13 cellular contexts compared by ENCODE assay signal in the genomic region with DNA sequence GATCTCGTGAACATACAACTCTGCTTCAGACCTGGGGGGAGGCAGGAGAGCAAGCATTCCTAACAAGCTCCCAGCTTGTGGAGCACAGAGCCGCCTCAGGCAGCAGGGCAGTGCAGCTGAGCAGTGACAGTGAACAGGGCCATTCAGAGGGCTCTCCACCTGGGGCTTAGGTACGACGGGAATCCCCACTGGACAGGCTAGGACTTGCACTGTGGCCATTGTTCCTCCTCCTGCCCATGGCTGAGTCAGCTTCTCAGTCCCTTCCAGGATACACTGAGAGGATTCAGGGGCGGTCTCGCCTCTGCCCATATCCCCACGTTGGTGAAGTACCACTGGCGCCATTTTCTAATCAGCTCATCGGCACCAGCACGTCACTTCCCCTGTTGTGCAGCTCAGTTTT.
DNase-seq lines count a peak whose midpoint lies in the region; ATAC-seq and TF ChIP-seq lines count a peak whose summit lies in the region.
"Had no signal": no experiment of that assay in that cellular context is flagged by ENCODE, and none has a peak within 500 bp of the region (broad histone marks: within the 10 kb centered on the region; RNA-seq: fewer than 3 reads in every experiment).

No MANE protein-coding gene starts in this region.

- TF ChIP-seq POLR2A in thyroid gland (IDR thresholded peaks at IDR 0.05) (no peak), GM18505 (IDR thresholded peaks at IDR 0.05; ENCODE audit: borderline replicate concordance, extremely low read depth, insufficient read depth, insufficient read length) (no peak)

- H3K4me3 ChIP-seq in lower lobe of right lung (no peak overlapping the region), thyroid gland (replicated peaks in 1 of 3) (no peak overlapping the region), right atrium auricular region (no peak overlapping the region)
- H3K4me3 ChIP-seq: colonic mucosa, spleen had no signal

- H3K36me3 ChIP-seq in lower lobe of right lung (peaks cover 26% of the 10 kb centered on the region), thyroid gland (no peaks in the 10 kb centered on the region), right atrium auricular region (no peaks in the 10 kb centered on the region)
- H3K36me3 ChIP-seq: colonic mucosa had no signal

- H3K4me1 ChIP-seq in lower lobe of right lung (no peaks in the 10 kb centered on the region), thyroid gland (no peaks in the 10 kb centered on the region), right atrium auricular region (no peaks in the 10 kb centered on the region)
- H3K4me1 ChIP-seq: colonic mucosa had no signal

- H3K9me3 ChIP-seq in lower lobe of right lung: no peaks in the 10 kb centered on the region
- no peaks in the 10 kb centered on the region for H3K9me3 ChIP-seq in thyroid gland
- H3K9me3 ChIP-seq in right atrium auricular region: no peaks in the 10 kb centered on the region
- H3K9me3 ChIP-seq: colonic mucosa, spleen had no signal

- intact Hi-C loops in lower lobe of right lung (cut with DNase I) (no loop called here), thyroid gland (cut with DNase I) (no loop called here)

- no peaks in the 10 kb centered on the region for H3K27me3 Mint-ChIP-seq in activated naive CD8-positive, alpha-beta T cell treated with anti-CD3 and anti-CD28 coated beads for 36 hours

- peaks cover 85% of the 10 kb centered on the region for H3K4me1 Mint-ChIP-seq in activated naive CD8-positive, alpha-beta T cell treated with anti-CD3 and anti-CD28 coated beads for 36 hours

- peaks cover 80% of the 10 kb centered on the region for H3K36me3 Mint-ChIP-seq in activated naive CD8-positive, alpha-beta T cell treated with anti-CD3 and anti-CD28 coated beads for 36 hours

- H3K27me3 ChIP-seq in lower lobe of right lung (ENCODE audit: low read depth) (no peaks in the 10 kb centered on the region), thyroid gland (no peaks in the 10 kb centered on the region), right atrium auricular region (no peaks in the 10 kb centered on the region)
- H3K27me3 ChIP-seq: colonic mucosa, spleen had no signal

- H3K27ac ChIP-seq in lower lobe of right lung: no peak overlapping the region
- H3K27ac ChIP-seq in thyroid gland: no peak overlapping the region
- no peak overlapping the region for H3K27ac ChIP-seq in right atrium auricular region
- H3K27ac ChIP-seq: colonic mucosa had no signal

- ATAC-seq in lower lobe of right lung (peak; percentile 21 to 37), GM18505 (IDR thresholded peaks at IDR 0.05; ENCODE audit: unreplicated experiment) (no peak)
- ATAC-seq: left lobe of liver had no signal

- no peaks in the 10 kb centered on the region for H3K9me3 Mint-ChIP-seq in activated naive CD8-positive, alpha-beta T cell treated with anti-CD3 and anti-CD28 coated beads for 36 hours

- H3K4me3 Mint-ChIP-seq in activated naive CD8-positive, alpha-beta T cell treated with anti-CD3 and anti-CD28 coated beads for 36 hours: no peak overlapping the region

- TF ChIP-seq CTCF in lower lobe of right lung (IDR thresholded peaks at IDR 0.05): no peak
- TF ChIP-seq CTCF in GM10248 (IDR thresholded peaks at IDR 0.05; ENCODE audit: control extremely low read depth, extremely low read depth, low read depth, missing control alignments): no peak
- TF ChIP-seq CTCF in thyroid gland (IDR thresholded peaks at IDR 0.05): no peak
- TF ChIP-seq CTCF in right atrium auricular region (IDR thresholded peaks at IDR 0.05): no peak

- H3K27ac Mint-ChIP-seq in activated naive CD8-positive, alpha-beta T cell treated with anti-CD3 and anti-CD28 coated beads for 36 hours: peak overlapping the region; percentile 66

- 35 to 48% methylated on average over 10 of the region's 10 CpGs for WGBS in thyroid gland, 2 donors

- DNase-seq in DMS53 (lab: John Stamatoyannopoulos, UW) (peak; percentile 68), NCI-H1436 treated with DMSO at 0.1 percent for 48 hours (lab: John Stamatoyannopoulos, UW) (peak; percentile 46), lower lobe of right lung (no peak), GM10248 (ENCODE audit: extremely low spot score) (no peak), thyroid gland (no peak), right atrium auricular region (ENCODE audit: low spot score) (no peak)
- DNase-seq in activated naive CD8-positive, alpha-beta T cell treated with anti-CD3 and anti-CD28 coated beads for 36 hours: no peak
- DNase-seq: activated CD8-positive, alpha-beta memory T cell treated with anti-CD3 and anti-CD28 coated beads for 24 hours; colonic mucosa; NK-92 treated with Interleukin-12 subunit alpha and Interleukin-12 subunit beta, amount 100 ng/mL, for 24 hours; spleen had no signal

- POLR2A ChIA-PET in GM10248 (lab: Yijun Ruan, JAX): no interaction called here

- CTCF ChIA-PET in GM10248 (lab: Yijun Ruan, JAX): interaction anchor here (1.0 to 3.4 kb wide), 3 partner anchors 9 to 15 kb away, joined by 3 to 14 read pairs (median 8); no protein-coding TSS in a partner anchor

Comparison
In these comparisons a context has a peak if more than half of its experiments do, and no peak if none do; other contexts are left out.
1. DNase-seq: peak in DMS53 (single experiment) and NCI-H1436 treated with DMSO at 0.1 percent for 48 hours (single experiment); none in activated naive CD8-positive, alpha-beta T cell treated with anti-CD3 and anti-CD28 coated beads for 36 hours (single experiment), lower lobe of right lung (single experiment), GM10248 (single experiment), thyroid gland (0 of 2) and right atrium auricular region (single experiment).